In genomic region chr21:14877581-14878228, GRCh38 we compare ENCODE assay signal across 10 cellular contexts.
DNase-seq lines count a peak whose midpoint lies in the region; TF ChIP-seq lines count a peak whose summit lies in the region.
"Had no signal": no experiment of that assay in that cellular context is flagged by ENCODE, and none has a peak within 500 bp of the region (broad histone marks: within the 10 kb centered on the region; RNA-seq: fewer than 3 reads in every experiment).

No MANE protein-coding gene starts in this region.

- H3K27me3 Mint-ChIP-seq in MCF 10A (ENCODE audit: insufficient read depth, unreplicated experiment): no peaks in the 10 kb centered on the region
- H3K27me3 Mint-ChIP-seq: activated CD4-positive, alpha-beta T cell treated with anti-CD3 and anti-CD28 coated beads, Interleukin-2, amount 10 ng/mL, durations not matched to agents 24 days and 14 days had no signal

- H3K4me3 Mint-ChIP-seq in MCF 10A (ENCODE audit: unreplicated experiment): no peak overlapping the region
- H3K4me3 Mint-ChIP-seq: activated CD4-positive, alpha-beta T cell treated with anti-CD3 and anti-CD28 coated beads, Interleukin-2, amount 10 ng/mL, durations not matched to agents 24 days and 14 days had no signal

- POLR2A ChIA-PET in MCF 10A (lab: Yijun Ruan, JAX): interaction anchor here (0.9 to 1.8 kb wide), 2 partner anchors 8 to 10 kb away, joined by 6 to 7 read pairs; no protein-coding TSS in a partner anchor

- BruUV-seq in MCF 10A (replicated peaks; lab: Mats Ljungman, UMichigan): no TSS peak

- H3K27ac Mint-ChIP-seq in MCF 10A (ENCODE audit: low read depth, unreplicated experiment): no peak overlapping the region
- H3K27ac Mint-ChIP-seq: activated CD4-positive, alpha-beta T cell treated with anti-CD3 and anti-CD28 coated beads, Interleukin-2, amount 10 ng/mL, durations not matched to agents 24 days and 14 days had no signal

- DNase-seq in breast epithelium (ENCODE audit: low spot score in 2 of 2): no peak
- no peak for DNase-seq in MCF 10A (ENCODE audit: unreplicated experiment)
- DNase-seq in HT-29 (ENCODE audit: low spot score): peak; percentile 75
- DNase-seq in fibroblast of mammary gland (ENCODE audit: low read depth): peak; percentile 77
- no peak for DNase-seq in vagina (ENCODE audit: extremely low spot score in 2 of 2)
- no peak for DNase-seq in amniotic stem cell (lab: John Stamatoyannopoulos, UW)
- no peak for DNase-seq in hippocampal formation (lab: John Stamatoyannopoulos, UW)
- DNase-seq in C1 segment of cervical spinal cord (lab: John Stamatoyannopoulos, UW): no peak
- DNase-seq: activated CD4-positive, alpha-beta T cell treated with anti-CD3 and anti-CD28 coated beads, Interleukin-2, amount 10 ng/mL, durations not matched to agents 24 days and 14 days; testis had no signal

- H3K27ac ChIP-seq in breast epithelium: peak overlapping the region; percentile 34
- H3K27ac ChIP-seq in vagina: peak overlapping the region; percentile 7
- H3K27ac ChIP-seq: testis had no signal

- TF ChIP-seq CTCF in breast epithelium (IDR thresholded peaks at IDR 0.05) (no peak), MCF 10A (IDR thresholded peaks at IDR 0.05; ENCODE audit: unreplicated experiment) (no peak), fibroblast of mammary gland (conservative IDR thresholded peaks at IDR 0.05; ENCODE audit: control insufficient read depth, insufficient read depth, low read depth, low read length) (no peak), vagina (IDR thresholded peaks at IDR 0.05) (no peak)

- H3K4me1 ChIP-seq in breast epithelium (peaks cover 0 to 8% of the 10 kb centered on the region in 2 donors), vagina (peaks cover 34% of the 10 kb centered on the region)

- no peak overlapping the region for H3K4me3 ChIP-seq in breast epithelium
- no peak overlapping the region for H3K4me3 ChIP-seq in fibroblast of mammary gland (ENCODE audit: control insufficient read depth, low read depth, low read length)
- H3K4me3 ChIP-seq in vagina: no peak overlapping the region
- H3K4me3 ChIP-seq: testis had no signal

- H3K27me3 ChIP-seq in breast epithelium (no peaks in the 10 kb centered on the region), vagina (no peaks in the 10 kb centered on the region)
- H3K27me3 ChIP-seq: testis had no signal

- H3K9me3 ChIP-seq in breast epithelium (no peaks in the 10 kb centered on the region), vagina (no peaks in the 10 kb centered on the region)
- H3K9me3 ChIP-seq: testis had no signal

- no peaks in the 10 kb centered on the region for H3K36me3 ChIP-seq in breast epithelium
- no peaks in the 10 kb centered on the region for H3K36me3 ChIP-seq in vagina

- CTCF ChIA-PET in MCF 10A (lab: Yijun Ruan, JAX): interaction anchor here (0.6 to 1.3 kb wide), 4 partner anchors 8 to 602 kb away, joined by 3 to 4 read pairs (median 4); no protein-coding TSS in a partner anchor

- peaks cover 11% of the 10 kb centered on the region for H3K4me1 Mint-ChIP-seq in MCF 10A (ENCODE audit: insufficient read depth, unreplicated experiment)

- intact Hi-C loops in breast epithelium (cut with DNase I; ENCODE audit: low total_unique reads) (no loop called here), MCF 10A (cut with micrococcal nuclease) (no loop called here), vagina (cut with DNase I) (loop anchor here (10.0 kb wide), 1 partner anchor 187 kb away; the partner anchor contains the start of gene NRIP1)

- TF ChIP-seq POLR2A in breast epithelium (IDR thresholded peaks at IDR 0.05) (no peak), vagina (IDR thresholded peaks at IDR 0.05) (no peak)

- no peaks in the 10 kb centered on the region for H3K9me3 Mint-ChIP-seq in MCF 10A (ENCODE audit: unreplicated experiment)

- no peaks in the 10 kb centered on the region for H3K36me3 Mint-ChIP-seq in MCF 10A (ENCODE audit: insufficient read depth, unreplicated experiment)

Comparison
In these comparisons a context has a peak if more than half of its experiments do, and no peak if none do; other contexts are left out.
1. DNase-seq: peak in HT-29 (single experiment) and fibroblast of mammary gland (single experiment); none in breast epithelium (0 of 2), MCF 10A (single experiment), vagina (0 of 2), amniotic stem cell (single experiment), hippocampal formation (0 of 2) and C1 segment of cervical spinal cord (0 of 14).